Comparison of ENCODE assay signal across 8 cellular contexts in the genomic region with DNA sequence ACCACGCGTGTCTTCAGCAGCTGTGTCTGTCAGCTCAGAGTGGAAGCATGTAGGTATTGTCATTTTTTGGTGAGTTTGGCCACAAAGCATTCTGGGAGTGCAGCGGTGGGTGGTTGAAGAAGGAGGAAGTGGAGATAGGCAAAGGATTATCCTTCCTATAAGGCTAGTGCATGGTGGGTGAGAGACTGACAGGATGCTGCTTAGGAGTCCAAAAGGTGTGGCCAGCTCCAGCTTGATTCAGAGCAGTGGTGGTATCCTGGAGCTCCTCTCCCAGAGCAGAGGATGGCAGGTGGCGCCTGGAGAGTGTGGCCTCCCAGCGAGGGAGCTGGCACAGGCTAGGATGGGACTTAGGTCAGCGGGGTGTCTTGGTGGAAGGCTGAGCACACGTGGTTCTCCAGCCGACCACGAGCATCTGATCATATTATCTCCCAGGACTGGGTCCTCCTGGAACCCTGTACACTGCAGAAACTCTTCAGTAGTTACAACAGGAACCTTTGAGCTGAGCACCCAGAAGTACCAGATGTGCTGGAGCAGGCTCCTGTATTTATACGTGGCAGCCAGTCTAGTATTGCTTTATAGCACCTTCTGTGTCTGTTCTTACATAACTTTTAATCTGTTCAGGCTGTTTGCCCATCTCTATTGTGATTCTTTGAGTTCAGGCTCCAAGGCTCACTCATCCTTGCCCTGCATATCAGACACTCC. TPM values are rescaled to one million over a fixed set of nuclear protein-coding genes. Genes with fewer than 3 reads are reported as not detected.
DNase-seq lines count a peak whose midpoint lies in the region; ATAC-seq, FAIRE-seq and TF ChIP-seq lines count a peak whose summit lies in the region.

No MANE protein-coding gene starts in this region.

- no peak overlapping the region for H3K9ac ChIP-seq in kidney (ENCODE audit: low read length in 2 of 2)

- peaks cover 39% of the 10 kb centered on the region for H3K4me1 Mint-ChIP-seq in T-helper 17 cell

- peak; percentile 71 for ATAC-seq in T-helper 17 cell

- TF ChIP-seq CTCF in fibroblast of mammary gland (conservative IDR thresholded peaks at IDR 0.05; ENCODE audit: control insufficient read depth, insufficient read depth, low read depth, low read length) = no peak
- TF ChIP-seq CTCF in kidney (IDR thresholded peaks at IDR 0.05; ENCODE audit: borderline replicate concordance, extremely low read depth, insufficient read depth) = no peak

- H3K4me3 Mint-ChIP-seq in T-helper 17 cell = peak overlapping the region; percentile 19

- intact Hi-C loops in kidney (cut with DNase I) = no loop called here

- DNase-seq in NCI-H1092 treated with DMSO at 0.1 percent for 48 hours (lab: John Stamatoyannopoulos, UW) (peak; percentile 26), NCI-H1092 (lab: John Stamatoyannopoulos, UW) (no peak), HT-29 (ENCODE audit: low spot score) (peak; percentile 18), T-helper 17 cell (no peak), fibroblast of mammary gland (ENCODE audit: low read depth) (peak; percentile 23), kidney (no peak)
- DNase-seq in stimulated activated CD4-positive, alpha-beta T cell treated with anti-CD3 and anti-CD28 coated beads, Interleukin-2, amount 100 ng/mL, for 48 hours = no peak

- H3K36me3 Mint-ChIP-seq in T-helper 17 cell (ENCODE audit: low read depth) = peaks cover 2% of the 10 kb centered on the region

- H3K27ac ChIP-seq in skin epidermis (peak overlapping the region in 16 of 21 experiments; percentile 1 to 70 (median 44)), kidney (ENCODE audit: low read depth in 2 of 2, low read length in 2 of 2) (peak overlapping the region in 1 of 2 donors; percentile 10)

- H3K9me3 ChIP-seq in T-helper 17 cell (ENCODE audit: control insufficient read depth, low read length, poor library complexity, severe bottlenecking) (no peaks in the 10 kb centered on the region), kidney (ENCODE audit: control insufficient read depth in 1 of 2, low read length in 2 of 2) (no peaks in the 10 kb centered on the region)

- H3K4me1 ChIP-seq in kidney (ENCODE audit: control insufficient read depth in 1 of 2, insufficient read depth in 1 of 2, low read depth in 1 of 2, low read length in 2 of 2) = peaks cover 32 to 42% of the 10 kb centered on the region in 2 donors

- FAIRE-seq in kidney (lab: Jason Lieb, UNC) = no peak

- peak overlapping the region; percentile 27 for H3K27ac Mint-ChIP-seq in T-helper 17 cell

- H3K4me3 ChIP-seq in fibroblast of mammary gland (ENCODE audit: control insufficient read depth, low read depth, low read length) = no peak overlapping the region
- H3K4me3 ChIP-seq in skin epidermis = no peak overlapping the region
- no peak overlapping the region for H3K4me3 ChIP-seq in kidney (ENCODE audit: low read length in 2 of 2)

- H3K36me3 ChIP-seq in kidney (ENCODE audit: control insufficient read depth in 1 of 2, insufficient read depth in 2 of 2, low read length in 2 of 2) = peaks cover 2 to 3% of the 10 kb centered on the region in 2 donors

- no peaks in the 10 kb centered on the region for H3K27me3 Mint-ChIP-seq in T-helper 17 cell

RNA-seq across cellular contexts. Expression of gene MAML1, which starts 29.6 kb away (rescaled TPM):
- 15.4 and 30.0 TPM in 2 replicates for total RNA-seq in HT-29 (2014; rRNA removed; shearing (Covaris generic))
- 10 to 100 TPM; 28.4 to 33.2 TPM for total RNA-seq in T-helper 17 cell
- 26.8 TPM for total RNA-seq in kidney
- 5.3 TPM for polyA plus RNA-seq in kidney (ENCODE audit: insufficient read depth, low read depth, low replicate concordance)

RNA-seq across cellular contexts. Expression of gene LTC4S, which starts 31.6 kb away (rescaled TPM):
- total RNA-seq in HT-29 (2014; rRNA removed; shearing (Covaris generic)) = not detected in 2 replicates
- total RNA-seq in T-helper 17 cell (1 to 10 TPM; 6.4 to 6.8 TPM), kidney (30.6 TPM)
- 20.1 TPM for polyA plus RNA-seq in kidney (ENCODE audit: insufficient read depth, low read depth, low replicate concordance)

RNA-seq across cellular contexts. Expression of gene MGAT4B, which starts 44.4 kb away (rescaled TPM):
- total RNA-seq in HT-29 (2014; rRNA removed; shearing (Covaris generic)) = 576 and 633 TPM in 2 replicates
- total RNA-seq in T-helper 17 cell (100 to 1,000 TPM; 137 to 168 TPM), kidney (174 TPM)
- polyA plus RNA-seq in kidney (ENCODE audit: insufficient read depth, low read depth, low replicate concordance) = 79.4 TPM

RNA-seq across cellular contexts. Expression of gene SQSTM1, which starts 58.5 kb away (rescaled TPM):
- total RNA-seq in HT-29 (2014; rRNA removed; shearing (Covaris generic)) = 1,334 and 1,661 TPM in 2 replicates
- total RNA-seq in T-helper 17 cell = 100 to 1,000 TPM; 446 to 548 TPM
- 249 TPM for total RNA-seq in kidney
- polyA plus RNA-seq in kidney (ENCODE audit: insufficient read depth, low read depth, low replicate concordance) = 309 TPM

Comparison
In these comparisons a context has a peak if more than half of its experiments do, and no peak if none do; other contexts are left out.
1. DNase-seq: peak in NCI-H1092 treated with DMSO at 0.1 percent for 48 hours (single experiment), HT-29 (single experiment) and fibroblast of mammary gland (single experiment); none in NCI-H1092 (single experiment), T-helper 17 cell (0 of 3), stimulated activated CD4-positive, alpha-beta T cell treated with anti-CD3 and anti-CD28 coated beads, Interleukin-2, amount 100 ng/mL, for 48 hours (0 of 2) and kidney (single experiment).